Comparison of ENCODE assay signal across 18 cellular contexts in the genomic region with DNA sequence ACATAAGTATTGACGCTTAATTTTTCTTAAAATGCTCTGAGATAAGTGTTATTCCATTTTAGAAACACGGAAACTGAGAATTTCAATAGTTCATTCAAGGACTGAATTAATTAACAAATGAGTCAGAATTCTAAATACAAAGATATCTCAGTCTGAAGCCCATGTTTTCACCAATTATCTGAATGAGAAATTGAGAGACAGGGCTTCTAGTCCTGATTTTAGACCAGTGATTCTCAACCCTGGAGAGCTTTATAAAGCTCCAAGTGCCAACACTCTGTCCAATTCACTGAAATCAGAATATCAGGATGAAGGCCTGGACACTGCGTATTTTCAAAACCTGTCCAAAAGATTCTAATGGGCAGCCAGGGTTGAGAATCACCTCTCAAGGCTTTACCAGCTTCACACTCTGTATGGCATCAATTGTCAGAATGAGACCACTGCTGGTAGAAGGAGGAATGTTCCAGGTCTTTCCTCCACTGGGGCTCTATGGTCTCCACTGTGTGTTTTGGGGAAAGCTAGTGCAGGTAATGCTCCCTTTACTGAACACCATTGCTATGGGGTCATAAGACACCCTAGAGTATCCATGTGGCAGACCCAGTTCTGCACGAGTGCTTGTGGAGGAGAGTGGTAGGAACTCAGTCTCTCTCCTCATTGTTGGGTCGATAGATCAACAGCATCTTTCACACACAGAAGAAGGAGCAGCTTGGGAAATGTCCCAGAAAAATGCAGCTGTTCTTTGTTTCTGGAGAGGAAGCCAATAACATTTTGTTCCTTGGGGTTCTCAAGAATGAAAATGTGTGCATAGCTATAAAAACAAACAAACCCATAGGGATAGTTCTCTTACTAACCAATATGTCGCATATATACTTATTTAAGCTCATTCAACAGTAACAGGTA.
"Had no signal": no experiment of that assay in that cellular context is flagged by ENCODE, and none has a peak within 500 bp of the region (broad histone marks: within the 10 kb centered on the region; RNA-seq: fewer than 3 reads in every experiment).

No MANE protein-coding gene starts in this region.

- H3K27ac Mint-ChIP-seq: activated CD4-positive, alpha-beta T cell treated with anti-CD3 and anti-CD28 coated beads, Interleukin-2, amount 10 ng/mL, durations not matched to agents 24 days and 14 days; activated CD8-positive, alpha-beta T cell treated with anti-CD3 and anti-CD28 coated beads, Interleukin-2, amount 10 ng/mL, durations not matched to agents 7 days and 5 days; activated naive CD8-positive, alpha-beta T cell; memory B cell; natural killer cell; T-helper 2 cell treated with Interferon-gamma antibody and Interleukin-4, amounts not matched to agents 5 μg/mL and 100 μg/mL, for 36 hours had no signal

- H3K4me3 ChIP-seq: heart left ventricle, thoracic aorta had no signal

- H3K27me3 ChIP-seq: brain microvascular endothelial cell, heart left ventricle, neutrophil had no signal

- H3K9me3 ChIP-seq: neutrophil had no signal

- H3K27ac ChIP-seq: brain microvascular endothelial cell, neutrophil, parathyroid adenoma, thoracic aorta had no signal

- H3K27me3 Mint-ChIP-seq: memory B cell had no signal

- H3K4me3 Mint-ChIP-seq: activated CD4-positive, alpha-beta T cell treated with anti-CD3 and anti-CD28 coated beads, Interleukin-2, amount 10 ng/mL, durations not matched to agents 24 days and 14 days; activated CD8-positive, alpha-beta T cell treated with anti-CD3 and anti-CD28 coated beads, Interleukin-2, amount 10 ng/mL, durations not matched to agents 7 days and 5 days; activated naive CD8-positive, alpha-beta T cell; memory B cell; natural killer cell; T-helper 2 cell treated with Interferon-gamma antibody and Interleukin-4, amounts not matched to agents 5 μg/mL and 100 μg/mL, for 36 hours had no signal

- H3K36me3 Mint-ChIP-seq: memory B cell had no signal

- H3K36me3 ChIP-seq: brain microvascular endothelial cell, heart left ventricle, neutrophil, thoracic aorta had no signal

- H3K4me1 Mint-ChIP-seq: activated CD4-positive, alpha-beta T cell treated with anti-CD3 and anti-CD28 coated beads, Interleukin-2, amount 10 ng/mL, durations not matched to agents 24 days and 14 days; memory B cell; natural killer cell had no signal

- DNase-seq: activated CD4-positive, alpha-beta T cell treated with anti-CD3 and anti-CD28 coated beads, Interleukin-2, amount 10 ng/mL, durations not matched to agents 24 days and 14 days; activated CD4-positive, CD25-positive, alpha-beta regulatory T cell; activated CD8-positive, alpha-beta memory T cell treated with anti-CD3 and anti-CD28 coated beads, Interleukin-2, amount 50 U/mL, for 4 hours; activated CD8-positive, alpha-beta T cell treated with anti-CD3 and anti-CD28 coated beads, Interleukin-2, amount 10 ng/mL, durations not matched to agents 7 days and 5 days; activated gamma-delta T cell; activated T-cell treated with anti-CD3 and anti-CD28 coated beads, Interleukin-2, amount 50 U/mL, for 48 hours; brain microvascular endothelial cell; heart left ventricle; natural killer cell; small intestine; stimulated activated CD4-positive, alpha-beta T cell treated with anti-CD3 and anti-CD28 coated beads, Interleukin-4, amount 100 ng/mL, for 24 hours; stimulated activated naive CD8-positive, alpha-beta T cell treated with anti-CD3 and anti-CD28 coated beads, Interleukin-15, Interleukin-2, amounts not matched to agents 100 U/mL and 50 U/mL, for 24 hours had no signal

- ATAC-seq: activated CD8-positive, alpha-beta T cell treated with anti-CD3 and anti-CD28 coated beads, Interleukin-2, amount 10 ng/mL, durations not matched to agents 7 days and 5 days; natural killer cell; stimulated activated naive CD8-positive, alpha-beta T cell treated with anti-CD3 and anti-CD28 coated beads, Interleukin-15, Interleukin-2, amounts not matched to agents 100 U/mL and 50 U/mL, for 24 hours had no signal

- H3K4me1 ChIP-seq: parathyroid adenoma had no signal

- H3K9ac ChIP-seq: parathyroid adenoma had no signal
